Comparison of ENCODE assay signal across 21 cellular contexts in the genomic region with DNA sequence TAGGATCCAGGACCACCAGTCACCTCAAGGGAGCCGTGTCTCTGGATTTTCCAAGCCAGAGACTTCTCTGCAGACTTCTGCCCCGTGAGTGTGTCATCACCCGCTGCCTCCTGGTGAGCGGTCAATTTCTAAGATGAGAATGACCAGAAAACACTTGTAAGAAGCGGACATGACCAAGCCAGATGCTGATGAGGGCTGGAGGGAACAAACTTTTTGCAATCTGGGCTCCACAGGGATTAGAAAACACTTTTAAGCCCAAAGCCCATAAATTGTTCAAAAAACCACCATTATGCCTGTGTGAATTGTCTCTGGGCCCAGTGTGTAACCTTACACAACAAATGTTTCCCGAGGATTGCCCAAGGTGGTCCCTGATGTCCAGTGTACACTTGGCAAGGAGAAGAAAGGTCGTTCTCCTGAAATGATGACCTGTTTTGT. TPM values are rescaled to one million over a fixed set of nuclear protein-coding genes. Genes with fewer than 3 reads are reported as not detected.
DNase-seq lines count a peak whose midpoint lies in the region; TF ChIP-seq lines count a peak whose summit lies in the region.
"Had no signal": no experiment of that assay in that cellular context is flagged by ENCODE, and none has a peak within 500 bp of the region (broad histone marks: within the 10 kb centered on the region; RNA-seq: fewer than 3 reads in every experiment).

No MANE protein-coding gene starts in this region.

- DNase-seq in AG20443 (ENCODE audit: low spot score), result peak; percentile 7
- DNase-seq in ecto neural progenitor cell (ENCODE audit: low spot score), result peak; percentile 15
- DNase-seq in right atrium auricular region (ENCODE audit: low spot score), result peak; percentile 61
- no peak for DNase-seq in spleen
- no peak for DNase-seq in NCI-H1092 (lab: John Stamatoyannopoulos, UW)
- DNase-seq in NCI-H345 (lab: John Stamatoyannopoulos, UW), result no peak
- no peak for DNase-seq in NCI-H526 (lab: John Stamatoyannopoulos, UW)
- DNase-seq: activated CD4-positive, alpha-beta T cell treated with anti-CD3 and anti-CD28 coated beads for 48 hours; activated effector memory CD4-positive, alpha-beta T cell treated with anti-CD3 and anti-CD28 coated beads, Interleukin-2, amount 50 U/mL, for 16 hours; effector memory CD4-positive, alpha-beta T cell; H7; NCI-H526 treated with DMSO at 0.1 percent for 48 hours; RPMI8226; small intestine; stimulated activated CD4-positive, alpha-beta T cell treated with anti-CD3 and anti-CD28 coated beads, Interleukin-2, amount 100 ng/mL, for 24 hours; T-helper 2 cell had no signal

- H3K36me3 ChIP-seq in right atrium auricular region (no peaks in the 10 kb centered on the region), skeletal muscle tissue (ENCODE audit: control insufficient read depth in 3 of 3, insufficient read depth in 3 of 3, low read length in 3 of 3) (no peaks in the 10 kb centered on the region), spleen (no peaks in the 10 kb centered on the region)

- no peak for TF ChIP-seq POLR2A in spleen (IDR thresholded peaks at IDR 0.05)

- no peaks in the 10 kb centered on the region for H3K27me3 ChIP-seq in right atrium auricular region
- peaks cover 25 to 44% (median 33%) of the 10 kb centered on the region in 3 donors for H3K27me3 ChIP-seq in skeletal muscle tissue (ENCODE audit: control insufficient read depth in 3 of 3, insufficient read depth in 3 of 3, low read length in 3 of 3)
- peaks cover 0 to 52% (median 21%) of the 10 kb centered on the region in 7 donors for H3K27me3 ChIP-seq in spleen (replicated peaks in 1 of 7)

- H3K4me1 ChIP-seq in right atrium auricular region, result peaks cover 0 to 14% of the 10 kb centered on the region in 2 donors
- peaks cover 16 to 22% (median 22%) of the 10 kb centered on the region in 3 donors for H3K4me1 ChIP-seq in skeletal muscle tissue (ENCODE audit: control insufficient read depth in 3 of 3, insufficient read depth in 3 of 3, low read length in 3 of 3)
- peaks cover 9 to 12% (median 9%) of the 10 kb centered on the region in 6 donors for H3K4me1 ChIP-seq in spleen

- H3K27ac ChIP-seq in right atrium auricular region (peak overlapping the region in 1 of 2 donors; percentile 53), skeletal muscle tissue (ENCODE audit: low read depth, low read length) (peak overlapping the region; percentile 25), spleen (no peak overlapping the region)
- H3K27ac ChIP-seq: KMS-11, SK-N-MC had no signal

- intact Hi-C loops in spleen (cut with DNase I; ENCODE audit: low total_unique reads), result no loop called here

- WGBS in spleen, 5 donors, result 85 to 91% (median 86%) methylated on average over 7 of the region's 7 CpGs

- TF ChIP-seq CTCF in right atrium auricular region (IDR thresholded peaks at IDR 0.05) (no peak), spleen (IDR thresholded peaks at IDR 0.05 in 8 of 11, conservative IDR thresholded peaks at IDR 0.05 in 3 of 11) (no peak)

- H3K9ac ChIP-seq in skeletal muscle tissue (ENCODE audit: low read depth in 1 of 3, low read length in 3 of 3), result no peak overlapping the region
- H3K9ac ChIP-seq: KMS-11 had no signal

- H3K4me3 ChIP-seq in right atrium auricular region (no peak overlapping the region), skeletal muscle tissue (ENCODE audit: low read length in 3 of 3) (no peak overlapping the region), spleen (no peak overlapping the region)
- H3K4me3 ChIP-seq: SK-N-MC had no signal

- H3K9me3 ChIP-seq in right atrium auricular region (no peaks in the 10 kb centered on the region), skeletal muscle tissue (ENCODE audit: control insufficient read depth in 3 of 3, low read length in 3 of 3) (no peaks in the 10 kb centered on the region), spleen (no peaks in the 10 kb centered on the region)

RNA-seq across cellular contexts. Expression of gene NPPC, which starts 5.3 kb away (rescaled TPM):
- total RNA-seq in right atrium auricular region (1 to 10 TPM in 1 of 2 donors, under 1 TPM in 1; 0.82 to 1.1 TPM), skeletal muscle tissue (5.7 TPM), spleen (under 1 TPM in 1 of 7 donors, not detected in 6; 0.93 TPM)
- polyA plus RNA-seq in spleen, result 1 to 10 TPM in 1 of 3 donors, under 1 TPM in 2; 0.10 to 2.2 (median 0.76) TPM
- total RNA-seq: Daoy had no signal
- polyA plus RNA-seq: keratinocyte had no signal

RNA-seq across cellular contexts. Expression of gene DIS3L2, which starts 30.0 kb away (rescaled TPM):
- 10 to 100 TPM; 19.6 to 22.1 TPM for total RNA-seq in right atrium auricular region
- 24.0 TPM for total RNA-seq in skeletal muscle tissue
- total RNA-seq in spleen, result 10 to 100 TPM; 30.7 to 59.8 (median 40.3) TPM
- polyA plus RNA-seq in spleen, result 10 to 100 TPM in 2 of 3 donors, 1 to 10 TPM in 1; 9.1 to 15.6 (median 11.7) TPM

Comparison
In these comparisons a context has a peak if more than half of its experiments do, and no peak if none do; other contexts are left out.
1. DNase-seq: peak in AG20443 (single experiment), ecto neural progenitor cell (single experiment) and right atrium auricular region (single experiment); none in spleen (single experiment), NCI-H1092 (single experiment), NCI-H345 (single experiment) and NCI-H526 (0 of 2).